ENCODE assay signal across 13 cellular contexts in the genomic region with DNA sequence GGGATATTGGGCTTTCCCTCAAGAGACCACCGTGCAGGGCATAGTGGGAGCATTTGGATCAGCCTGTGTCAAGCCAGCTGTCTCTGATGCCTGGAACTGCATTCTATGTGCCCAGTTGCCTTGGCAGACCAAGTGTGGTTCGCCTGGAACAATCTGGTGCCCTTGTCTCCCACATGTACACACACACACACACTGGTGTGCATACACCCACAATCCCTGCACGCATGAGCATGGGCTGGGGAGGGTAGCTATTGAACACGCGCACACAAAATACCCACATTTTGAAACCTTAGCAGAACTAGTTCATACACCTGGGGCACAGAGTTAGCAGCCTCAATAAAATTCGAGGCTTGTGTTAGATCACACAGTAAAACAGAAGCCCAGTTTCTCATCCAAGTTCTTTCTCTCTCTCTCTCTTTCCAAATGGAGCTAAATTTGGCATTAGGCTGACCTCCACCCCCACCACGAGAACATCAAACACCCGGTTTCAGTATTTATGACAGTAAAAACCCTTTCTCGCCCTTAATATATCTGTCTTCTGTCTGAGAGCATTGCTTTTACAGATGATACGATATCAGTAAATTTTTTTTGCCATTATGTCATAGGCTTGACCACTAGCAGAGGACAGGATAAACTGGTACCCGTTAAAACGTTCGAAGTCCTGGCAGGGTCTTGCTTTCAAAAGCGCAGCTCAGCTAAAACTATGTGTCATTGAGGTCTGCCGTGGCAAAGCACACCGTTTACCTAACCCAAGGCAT. TPM values are rescaled to one million over a fixed set of nuclear protein-coding genes. Genes with fewer than 3 reads are reported as not detected.
DNase-seq lines count a peak whose midpoint lies in the region; ATAC-seq and TF ChIP-seq lines count a peak whose summit lies in the region.
"Had no signal": no experiment of that assay in that cellular context is flagged by ENCODE, and none has a peak within 500 bp of the region (broad histone marks: within the 10 kb centered on the region; RNA-seq: fewer than 3 reads in every experiment).

No MANE protein-coding gene starts in this region.

- peak overlapping the region; percentile 34 for H3K4me3 Mint-ChIP-seq in stimulated activated naive CD8-positive, alpha-beta T cell treated with anti-CD3 and anti-CD28 coated beads, Interleukin-15, Interleukin-2, amounts not matched to agents 100 ng/mL and 50 ng/mL, for 24 hours
- H3K4me3 Mint-ChIP-seq in brain = peak overlapping the region; percentile 78 to 88 (median 84)
- H3K4me3 Mint-ChIP-seq in naive thymus-derived CD8-positive, alpha-beta T cell = peak overlapping the region in 9 of 10 donors; percentile 38 to 85 (median 67)

- POLR2A ChIA-PET in naive thymus-derived CD8-positive, alpha-beta T cell (lab: Charles Lee) = no interaction called here

- no peak overlapping the region for H3K27ac Mint-ChIP-seq in stimulated activated naive CD8-positive, alpha-beta T cell treated with anti-CD3 and anti-CD28 coated beads, Interleukin-15, Interleukin-2, amounts not matched to agents 100 ng/mL and 50 ng/mL, for 24 hours
- peak overlapping the region in 4 of 5 experiments; percentile 4 to 78 (median 16) for H3K27ac Mint-ChIP-seq in brain
- no peak overlapping the region for H3K27ac Mint-ChIP-seq in naive thymus-derived CD8-positive, alpha-beta T cell

- no peaks in the 10 kb centered on the region for H3K36me3 Mint-ChIP-seq in stimulated activated naive CD8-positive, alpha-beta T cell treated with anti-CD3 and anti-CD28 coated beads, Interleukin-15, Interleukin-2, amounts not matched to agents 100 ng/mL and 50 ng/mL, for 24 hours (ENCODE audit: low read depth)
- H3K36me3 Mint-ChIP-seq in brain = no peaks in the 10 kb centered on the region
- H3K36me3 Mint-ChIP-seq in naive thymus-derived CD8-positive, alpha-beta T cell = no peaks in the 10 kb centered on the region

- no peak for ATAC-seq in stimulated activated naive CD8-positive, alpha-beta T cell treated with anti-CD3 and anti-CD28 coated beads, Interleukin-15, Interleukin-2, amounts not matched to agents 100 U/mL and 50 U/mL, for 24 hours
- ATAC-seq in naive thymus-derived CD8-positive, alpha-beta T cell = no peak
- no peak for ATAC-seq in HG02642 (IDR thresholded peaks at IDR 0.05; ENCODE audit: poor library complexity, unreplicated experiment)

- H3K27me3 Mint-ChIP-seq in stimulated activated naive CD8-positive, alpha-beta T cell treated with anti-CD3 and anti-CD28 coated beads, Interleukin-15, Interleukin-2, amounts not matched to agents 100 ng/mL and 50 ng/mL, for 24 hours = peaks cover 59% of the 10 kb centered on the region
- H3K27me3 Mint-ChIP-seq in brain = peaks cover 49% of the 10 kb centered on the region
- H3K27me3 Mint-ChIP-seq in naive thymus-derived CD8-positive, alpha-beta T cell = peaks cover 32 to 64% (median 52%) of the 10 kb centered on the region in 5 donors

- DNase-seq in stimulated activated naive CD8-positive, alpha-beta T cell treated with anti-CD3 and anti-CD28 coated beads, Interleukin-15, Interleukin-2, amounts not matched to agents 100 U/mL and 50 U/mL, for 24 hours = no peak
- no peak for DNase-seq in naive thymus-derived CD8-positive, alpha-beta T cell
- DNase-seq in central memory CD4-positive, alpha-beta T cell = no peak
- DNase-seq in NCI-H146 treated with DMSO at 0.1 percent for 48 hours (lab: John Stamatoyannopoulos, UW; ENCODE audit: unreplicated experiment) (no peak), HuH-7.5 (ENCODE audit: low spot score) (no peak)
- DNase-seq: Calu3; kidney glomerular epithelial cell; NCI-H187; SIG-M5; stimulated activated CD4-positive, alpha-beta T cell treated with anti-CD3 and anti-CD28 coated beads, Interleukin-12 subunit alpha, Interleukin-12 subunit beta, amount 100 ng/mL, for 4 hours had no signal

- no peaks in the 10 kb centered on the region for H3K9me3 Mint-ChIP-seq in stimulated activated naive CD8-positive, alpha-beta T cell treated with anti-CD3 and anti-CD28 coated beads, Interleukin-15, Interleukin-2, amounts not matched to agents 100 ng/mL and 50 ng/mL, for 24 hours
- peaks cover 0 to 5% (median 0%) of the 10 kb centered on the region in 5 experiments for H3K9me3 Mint-ChIP-seq in brain
- no peaks in the 10 kb centered on the region for H3K9me3 Mint-ChIP-seq in naive thymus-derived CD8-positive, alpha-beta T cell

- peaks cover 28% of the 10 kb centered on the region for H3K4me1 Mint-ChIP-seq in stimulated activated naive CD8-positive, alpha-beta T cell treated with anti-CD3 and anti-CD28 coated beads, Interleukin-15, Interleukin-2, amounts not matched to agents 100 ng/mL and 50 ng/mL, for 24 hours (ENCODE audit: low read depth)
- peaks cover 39% of the 10 kb centered on the region for H3K4me1 Mint-ChIP-seq in brain
- peaks cover 15 to 27% (median 21%) of the 10 kb centered on the region in 4 donors for H3K4me1 Mint-ChIP-seq in naive thymus-derived CD8-positive, alpha-beta T cell

- TF ChIP-seq CTCF in brain (conservative IDR thresholded peaks at IDR 0.05) = no peak

RNA-seq across cellular contexts. Expression of gene NFATC2, which starts 18.2 kb away (rescaled TPM):
- polyA plus RNA-seq in brain (ENCODE audit: insufficient read depth, low read depth, low replicate concordance) = 3.0 TPM
- total RNA-seq in naive thymus-derived CD8-positive, alpha-beta T cell = 10 to 100 TPM; 34.0 to 36.3 TPM
- 10 to 100 TPM; 14.5 to 23.8 (median 14.5) TPM for polyA plus RNA-seq in naive thymus-derived CD8-positive, alpha-beta T cell

Comparison
In these comparisons a context has a peak if more than half of its experiments do, and no peak if none do; other contexts are left out.
1. H3K27ac Mint-ChIP-seq: peak in brain (4 of 5); none in stimulated activated naive CD8-positive, alpha-beta T cell treated with anti-CD3 and anti-CD28 coated beads, Interleukin-15, Interleukin-2, amounts not matched to agents 100 ng/mL and 50 ng/mL, for 24 hours (single experiment) and naive thymus-derived CD8-positive, alpha-beta T cell (0 of 10).
2. H3K4me3 Mint-ChIP-seq: peak in every context shown above with its lines; median percentile 84 in brain; 67 in naive thymus-derived CD8-positive, alpha-beta T cell; 34 in stimulated activated naive CD8-positive, alpha-beta T cell treated with anti-CD3 and anti-CD28 coated beads, Interleukin-15, Interleukin-2, amounts not matched to agents 100 ng/mL and 50 ng/mL, for 24 hours.